ENCODE assay signal across 21 cellular contexts in genomic region chr16:67435758-67436164, GRCh38. TPM values are rescaled to one million over a fixed set of nuclear protein-coding genes. Genes with fewer than 3 reads are reported as not detected.
"Had no signal": no experiment of that assay in that cellular context is flagged by ENCODE, and none has a peak within 500 bp of the region (broad histone marks: within the 10 kb centered on the region; RNA-seq: fewer than 3 reads in every experiment).

No MANE protein-coding gene starts in this region.

- H3K27ac ChIP-seq: body of pancreas, coronary artery, epithelial cell of prostate, lower lobe of right lung, pancreas, vagina had no signal

- H3K27me3 Mint-ChIP-seq: effector memory CD8-positive, alpha-beta T cell had no signal

- DNase-seq: activated CD4-positive, alpha-beta memory T cell treated with anti-CD3 and anti-CD28 coated beads, Interleukin-2, amount 10 ng/mL, durations not matched to agents 7 days and 5 days; activated CD4-positive, alpha-beta T cell treated with anti-CD3 and anti-CD28 coated beads for 4 hours; activated naive CD8-positive, alpha-beta T cell treated with anti-CD3 and anti-CD28 coated beads for 36 hours; activated T-cell treated with anti-CD3 and anti-CD28 coated beads, Interleukin-2, amount 50 U/mL, for 24 hours; amygdala; body of pancreas; effector memory CD8-positive, alpha-beta T cell; foreskin melanocyte; head of caudate nucleus; lower lobe of right lung; stimulated activated CD4-positive, alpha-beta T cell treated with anti-CD3 and anti-CD28 coated beads, Interleukin-1b, Interleukin-23, amount 100 ng/mL, for 48 hours had no signal

- H3K9me3 Mint-ChIP-seq: activated CD4-positive, alpha-beta memory T cell treated with anti-CD3 and anti-CD28 coated beads, Interleukin-2, amount 10 ng/mL, durations not matched to agents 7 days and 5 days; activated naive CD8-positive, alpha-beta T cell treated with anti-CD3 and anti-CD28 coated beads for 36 hours; activated T-cell treated with anti-CD3 and anti-CD28 coated beads, Interleukin-2, amount 50 U/mL, for 24 hours; effector memory CD8-positive, alpha-beta T cell; WTC11 had no signal

- H3K27ac Mint-ChIP-seq: activated CD4-positive, alpha-beta memory T cell treated with anti-CD3 and anti-CD28 coated beads, Interleukin-2, amount 10 ng/mL, durations not matched to agents 7 days and 5 days; activated naive CD8-positive, alpha-beta T cell treated with anti-CD3 and anti-CD28 coated beads for 36 hours; activated T-cell treated with anti-CD3 and anti-CD28 coated beads, Interleukin-2, amount 50 U/mL, for 24 hours; WTC11 had no signal

- H3K9me3 ChIP-seq: body of pancreas, lower lobe of right lung, pancreas, vagina had no signal

- H3K4me3 ChIP-seq: body of pancreas, coronary artery, lower lobe of right lung, pancreas, vagina had no signal

- H3K4me3 Mint-ChIP-seq: activated CD4-positive, alpha-beta memory T cell treated with anti-CD3 and anti-CD28 coated beads, Interleukin-2, amount 10 ng/mL, durations not matched to agents 7 days and 5 days; activated naive CD8-positive, alpha-beta T cell treated with anti-CD3 and anti-CD28 coated beads for 36 hours; activated T-cell treated with anti-CD3 and anti-CD28 coated beads, Interleukin-2, amount 50 U/mL, for 24 hours; effector memory CD8-positive, alpha-beta T cell; WTC11 had no signal

- H3K27me3 ChIP-seq: body of pancreas, pancreas, vagina had no signal

RNA-seq across cellular contexts. Expression of gene HSD11B2, which starts 4.8 kb away (rescaled TPM):
- total RNA-seq: activated CD4-positive, alpha-beta memory T cell treated with anti-CD3 and anti-CD28 coated beads, Interleukin-2, amount 10 ng/mL, durations not matched to agents 7 days and 5 days; fibroblast of lung; T-helper 1 cell treated with Interleukin-12 subunit alpha and Interleukin-12 subunit beta and Interleukin-4 antibody, amounts not matched to agents 30 ng/mL and 1 ng/mL, for 36 hours had no signal

RNA-seq across cellular contexts. Expression of gene TPPP3, which starts 42.5 kb away (rescaled TPM):
- total RNA-seq: activated CD4-positive, alpha-beta memory T cell treated with anti-CD3 and anti-CD28 coated beads, Interleukin-2, amount 10 ng/mL, durations not matched to agents 7 days and 5 days; activated naive CD8-positive, alpha-beta T cell treated with anti-CD3 and anti-CD28 coated beads for 36 hours; T-helper 1 cell treated with Interleukin-12 subunit alpha and Interleukin-12 subunit beta and Interleukin-4 antibody, amounts not matched to agents 30 ng/mL and 1 ng/mL, for 36 hours had no signal

RNA-seq across cellular contexts. Expression of gene AGRP, which starts 47.6 kb away (rescaled TPM):
- total RNA-seq: activated CD4-positive, alpha-beta memory T cell treated with anti-CD3 and anti-CD28 coated beads, Interleukin-2, amount 10 ng/mL, durations not matched to agents 7 days and 5 days; body of pancreas; fibroblast of lung; left colon; myocyte; pancreas; T-helper 1 cell treated with Interleukin-12 subunit alpha and Interleukin-12 subunit beta and Interleukin-4 antibody, amounts not matched to agents 30 ng/mL and 1 ng/mL, for 36 hours; vagina; WTC11 had no signal
- polyA plus RNA-seq: fibroblast of lung, neural cell had no signal
